ENCODE assay signal across 14 cellular contexts in genomic region chr3:125220183-125220582, GRCh38.
"Had no signal": no experiment of that assay in that cellular context is flagged by ENCODE, and none has a peak within 500 bp of the region (broad histone marks: within the 10 kb centered on the region; RNA-seq: fewer than 3 reads in every experiment).

No MANE protein-coding gene starts in this region.

- H3K36me3 ChIP-seq: esophagus squamous epithelium, pancreas, prostate gland, spleen had no signal

- H3K27me3 ChIP-seq: pancreas, tibial nerve had no signal

- H3K4me3 Mint-ChIP-seq: effector memory CD8-positive, alpha-beta T cell; naive B cell; stimulated activated memory B cell treated with anti-CD40 and anti-IgM and Interleukin-4, amounts not matched to agents 10 μg/mL and 1 μg/mL and 100 μg/mL, for 72 hours; stimulated activated naive CD8-positive, alpha-beta T cell treated with anti-CD3 and anti-CD28 coated beads, Interleukin-15, Interleukin-2, amounts not matched to agents 100 ng/mL and 50 ng/mL, for 24 hours had no signal

- H3K27ac ChIP-seq: esophagus squamous epithelium, pancreas, prostate gland, spleen, tibial nerve had no signal

- H3K9me3 Mint-ChIP-seq: effector memory CD8-positive, alpha-beta T cell; naive B cell; stimulated activated memory B cell treated with anti-CD40 and anti-IgM and Interleukin-4, amounts not matched to agents 10 μg/mL and 1 μg/mL and 100 μg/mL, for 72 hours; stimulated activated naive CD8-positive, alpha-beta T cell treated with anti-CD3 and anti-CD28 coated beads, Interleukin-15, Interleukin-2, amounts not matched to agents 100 ng/mL and 50 ng/mL, for 24 hours had no signal

- H3K9me3 ChIP-seq: esophagus squamous epithelium, pancreas, prostate gland, spleen, tibial nerve had no signal

- H3K27me3 Mint-ChIP-seq: stimulated activated naive CD8-positive, alpha-beta T cell treated with anti-CD3 and anti-CD28 coated beads, Interleukin-15, Interleukin-2, amounts not matched to agents 100 ng/mL and 50 ng/mL, for 24 hours had no signal

- ATAC-seq: effector memory CD8-positive, alpha-beta T cell; left ventricle myocardium superior had no signal

- DNase-seq: effector memory CD8-positive, alpha-beta T cell; esophagus squamous epithelium; left ventricle myocardium superior; naive B cell; occipital lobe; pancreas; spleen; stimulated activated CD4-positive, alpha-beta T cell treated with anti-CD3 and anti-CD28 coated beads, Interleukin-15, amount 100 ng/mL, for 24 hours; stimulated activated CD4-positive, alpha-beta T cell treated with anti-CD3 and anti-CD28 coated beads, Interleukin-1b, Interleukin-23, amount 100 ng/mL, for 48 hours; stimulated activated CD4-positive, alpha-beta T cell treated with anti-CD3 and anti-CD28 coated beads, Interleukin-4, amount 100 ng/mL, for 24 hours had no signal

- H3K27ac Mint-ChIP-seq: stimulated activated naive CD8-positive, alpha-beta T cell treated with anti-CD3 and anti-CD28 coated beads, Interleukin-15, Interleukin-2, amounts not matched to agents 100 ng/mL and 50 ng/mL, for 24 hours had no signal

- H3K4me1 ChIP-seq: pancreas, prostate gland, tibial nerve had no signal

- H3K4me3 ChIP-seq: esophagus squamous epithelium, pancreas, prostate gland, spleen, tibial nerve had no signal

- H3K36me3 Mint-ChIP-seq: naive B cell; stimulated activated memory B cell treated with anti-CD40 and anti-IgM and Interleukin-4, amounts not matched to agents 10 μg/mL and 1 μg/mL and 100 μg/mL, for 72 hours had no signal
